ENCODE assay signal across 17 cellular contexts in the genomic region with DNA sequence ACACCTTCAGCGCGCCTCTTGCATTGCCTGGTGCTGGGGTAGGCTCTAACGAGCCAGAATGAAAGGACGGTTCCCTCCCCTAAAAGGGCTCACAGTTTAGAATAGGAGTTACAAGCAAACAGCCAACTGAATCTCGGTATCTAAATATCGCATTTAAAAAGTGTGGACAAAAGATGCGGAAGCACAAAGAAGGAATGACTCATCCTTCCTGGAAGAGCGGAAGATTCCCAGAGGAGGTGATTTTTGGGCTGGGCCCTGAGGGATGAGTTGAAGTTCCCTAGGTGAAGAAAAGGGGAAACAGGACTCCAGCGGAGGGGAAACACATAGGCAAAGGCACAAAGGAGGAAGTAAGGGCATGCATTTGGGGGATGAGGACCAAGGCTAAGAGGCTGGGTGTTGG. TPM values are rescaled to one million over a fixed set of nuclear protein-coding genes. Genes with fewer than 3 reads are reported as not detected.
"Had no signal": no experiment of that assay in that cellular context is flagged by ENCODE, and none has a peak within 500 bp of the region (broad histone marks: within the 10 kb centered on the region; RNA-seq: fewer than 3 reads in every experiment).

No MANE protein-coding gene starts in this region.

- H3K4me3 Mint-ChIP-seq: activated naive CD8-positive, alpha-beta T cell treated with anti-CD3 and anti-CD28 coated beads, Interleukin-2, amount 10 ng/mL, durations not matched to agents 7 days and 5 days; mesothelial cell of epicardium; nephron progenitor cell; stimulated activated naive CD8-positive, alpha-beta T cell treated with anti-CD3 and anti-CD28 coated beads, Interleukin-15, Interleukin-2, amounts not matched to agents 100 ng/mL and 50 ng/mL, for 24 hours; type B pancreatic cell had no signal

- H3K4me1 ChIP-seq: foreskin keratinocyte, psoas muscle had no signal

- H3K4me3 ChIP-seq: psoas muscle, spleen, suprapubic skin had no signal

- H3K36me3 ChIP-seq: spleen, suprapubic skin had no signal

- H3K27ac Mint-ChIP-seq: activated naive CD8-positive, alpha-beta T cell treated with anti-CD3 and anti-CD28 coated beads, Interleukin-2, amount 10 ng/mL, durations not matched to agents 7 days and 5 days; mesothelial cell of epicardium; nephron progenitor cell; stimulated activated naive CD8-positive, alpha-beta T cell treated with anti-CD3 and anti-CD28 coated beads, Interleukin-15, Interleukin-2, amounts not matched to agents 100 ng/mL and 50 ng/mL, for 24 hours; type B pancreatic cell had no signal

- H3K9me3 ChIP-seq: psoas muscle, spleen, suprapubic skin had no signal

- ATAC-seq: foreskin keratinocyte, psoas muscle, sciatic nerve had no signal

- H3K9me3 Mint-ChIP-seq: activated naive CD8-positive, alpha-beta T cell treated with anti-CD3 and anti-CD28 coated beads, Interleukin-2, amount 10 ng/mL, durations not matched to agents 7 days and 5 days; mesothelial cell of epicardium; nephron progenitor cell; stimulated activated naive CD8-positive, alpha-beta T cell treated with anti-CD3 and anti-CD28 coated beads, Interleukin-15, Interleukin-2, amounts not matched to agents 100 ng/mL and 50 ng/mL, for 24 hours; type B pancreatic cell had no signal

- H3K4me1 Mint-ChIP-seq: activated naive CD8-positive, alpha-beta T cell treated with anti-CD3 and anti-CD28 coated beads, Interleukin-2, amount 10 ng/mL, durations not matched to agents 7 days and 5 days had no signal

- H3K36me3 Mint-ChIP-seq: activated naive CD8-positive, alpha-beta T cell treated with anti-CD3 and anti-CD28 coated beads, Interleukin-2, amount 10 ng/mL, durations not matched to agents 7 days and 5 days; mesothelial cell of epicardium; type B pancreatic cell had no signal

- H3K27ac ChIP-seq: foreskin keratinocyte, psoas muscle, spleen, suprapubic skin had no signal

- H3K27me3 ChIP-seq: foreskin keratinocyte had no signal

- DNase-seq: activated CD4-positive, alpha-beta T cell treated with anti-CD3 and anti-CD28 coated beads for 1 hour; activated CD4-positive, alpha-beta T cell treated with anti-CD3 and anti-CD28 coated beads, Interleukin-2, amount 50 U/mL, for 4 hours; activated naive CD4-positive, alpha-beta T cell; activated naive CD8-positive, alpha-beta T cell treated with anti-CD3 and anti-CD28 coated beads, Interleukin-2, amount 10 ng/mL, durations not matched to agents 7 days and 5 days; activated T-cell treated with anti-CD3 and anti-CD28 coated beads for 4 hours; anterior cingulate cortex; effector memory CD4-positive, alpha-beta T cell; foreskin keratinocyte; head of caudate nucleus; nephron progenitor cell; psoas muscle; spleen had no signal

RNA-seq across cellular contexts. Expression of a gene that starts 29.9 kb away (rescaled TPM):
- total RNA-seq: activated naive CD8-positive, alpha-beta T cell treated with anti-CD3 and anti-CD28 coated beads, Interleukin-2, amount 10 ng/mL, durations not matched to agents 7 days and 5 days had no signal
